8 cellular contexts compared by ENCODE assay signal in genomic region chr10:72625608-72626443, GRCh38. TPM values are rescaled to one million over a fixed set of nuclear protein-coding genes. Genes with fewer than 3 reads are reported as not detected.
DNase-seq lines count a peak whose midpoint lies in the region; ATAC-seq, FAIRE-seq and TF ChIP-seq lines count a peak whose summit lies in the region.

Gene MICU1, minus strand, starts transcription at chr10:72626079. Its CDS starts 59,286 bp downstream, at chr10:72566793.

- peak within 1 kb of the TSS; percentile 24; the same call in 1 of the 2 replicates for H2BK20ac ChIP-seq in IMR-90 (ENCODE audit: low read depth, low read length)

- H2BK5ac ChIP-seq in IMR-90 (ENCODE audit: low read depth, low read length, poor library complexity, severe bottlenecking): peak within 1 kb of the TSS; percentile 70

- TSS peak; percentile 84 for BruUV-seq in IMR-90 (replicated peaks; lab: Mats Ljungman, UMichigan)

- ATAC-seq in GM21526 (IDR thresholded peaks at IDR 0.05; ENCODE audit: low FRiP score, unreplicated experiment) (peak; percentile 94), IMR-90 (ENCODE audit: low read depth) (peak; percentile 99)

- peaks cover 8% of the 10 kb centered on the region; the same call in 1 of the 2 replicates for H4K20me1 ChIP-seq in IMR-90 (ENCODE audit: insufficient read depth, low read length)

- peak; percentile 83 for DNase-seq in D721Med (ENCODE audit: insufficient read length, low spot score)
- DNase-seq in IMR-90: peak; percentile 90
- DNase-seq in OCI-M1 (lab: John Stamatoyannopoulos, UW): peak; percentile 99
- peak; percentile 94 for DNase-seq in activated T-cell treated with anti-CD3 and anti-CD28 coated beads for 24 hours (ENCODE audit: low read depth)
- DNase-seq in epidermal melanocyte (ENCODE audit: insufficient read length, low spot score): peak; percentile 91
- peak; percentile 82 to 88 for DNase-seq in stimulated activated CD8-positive, alpha-beta memory T cell treated with anti-CD3 and anti-CD28 coated beads, Interleukin-4, amount 100 ng/mL, for 1 hour (ENCODE audit: low read depth in 2 of 2, low spot score in 1 of 2)

- peak within 1 kb of the TSS; percentile 84 for H3K4ac ChIP-seq in IMR-90 (ENCODE audit: low read depth, low read length)

- peak within 1 kb of the TSS; percentile 80 for H3K27ac ChIP-seq in IMR-90 (ENCODE audit: insufficient read depth, low read length)

- peak within 1 kb of the TSS; percentile 25 for H3K18ac ChIP-seq in IMR-90 (ENCODE audit: low read depth, low read length)

- H2AK5ac ChIP-seq in IMR-90 (ENCODE audit: low read depth, low read length): peak within 1 kb of the TSS; percentile 47

- dilution Hi-C loops in IMR-90 (cut with HindIII; ENCODE audit: low sequenced_read_pairs, unreplicated experiment): no loop called here

- TF ChIP-seq RAD21 in IMR-90 (IDR thresholded peaks at IDR 0.05; ENCODE audit: low read length): no peak

- H2AFZ ChIP-seq in IMR-90 (replicated peaks; ENCODE audit: low read length, poor library complexity): peak within 1 kb of the TSS; percentile 98

- H4K8ac ChIP-seq in IMR-90 (ENCODE audit: low read depth in 2 of 2, low read length in 2 of 2): peak within 1 kb of the TSS; percentile 31 to 89

- H2BK120ac ChIP-seq in IMR-90 (ENCODE audit: low read depth, low read length): peak within 1 kb of the TSS; percentile 74

- TF ChIP-seq POLR2A in IMR-90 (IDR thresholded peaks at IDR 0.05; ENCODE audit: low read depth, low read length): peak; percentile 82

- H3K4me2 ChIP-seq in IMR-90 (ENCODE audit: low read depth, low read length): peak within 1 kb of the TSS; percentile 98

- peak within 1 kb of the TSS; percentile 86 for H3K56ac ChIP-seq in IMR-90 (ENCODE audit: extremely low read depth, insufficient read depth, low read length)

- H2BK15ac ChIP-seq in IMR-90 (ENCODE audit: low read depth, low read length): peak within 1 kb of the TSS; percentile 39; the same call in 2 of the 3 replicates

- H3K9me1 ChIP-seq in IMR-90 (ENCODE audit: insufficient read depth, low read length): peaks cover 4% of the 10 kb centered on the region

- peaks cover 5% of the 10 kb centered on the region for H3K4me1 ChIP-seq in IMR-90 (ENCODE audit: control insufficient read depth, insufficient read depth, low read length)
- peaks cover 18% of the 10 kb centered on the region for H3K4me1 ChIP-seq in mononuclear cell (ENCODE audit: insufficient read depth, low read length)

- POLR2A ChIA-PET in IMR-90 (lab: Charles Lee; ENCODE audit: unreplicated experiment): interaction anchor here (0.6 kb wide), 1 partner anchor 285 kb away, joined by 6 read pairs; no protein-coding TSS in a partner anchor

- peak within 1 kb of the TSS; percentile 95 for H2AK9ac ChIP-seq in IMR-90 (replicated peaks; ENCODE audit: low read depth, low read length, poor library complexity)

- H4K91ac ChIP-seq in IMR-90 (ENCODE audit: insufficient read depth, low read depth, low read length): peak within 1 kb of the TSS; percentile 74

- H3K79me1 ChIP-seq in IMR-90 (ENCODE audit: low read depth in 1 of 2, low read length in 2 of 2): peaks cover 14 to 38% of the 10 kb centered on the region in 2 experiments

- peak within 1 kb of the TSS; percentile 59; the same call in 1 of the 2 replicates for H4K5ac ChIP-seq in IMR-90 (ENCODE audit: low read depth, low read length)

- H3K9me3 ChIP-seq in IMR-90 (ENCODE audit: control insufficient read depth, insufficient read depth, low read length) (no peaks in the 10 kb centered on the region), mononuclear cell (ENCODE audit: low read depth, low read length) (no peaks in the 10 kb centered on the region)

- WGBS in IMR-90 (ENCODE audit: extremely low coverage in 2 of 2, insufficient read length in 1 of 2), 2 experiments: 0% methylated on average over 8 of the region's 49 CpGs; no CpG with 5 or more reads in 1 of the 2 experiments

- TF ChIP-seq CTCF in D721Med (IDR thresholded peaks at IDR 0.05; ENCODE audit: insufficient read depth, missing control alignments) (no peak), IMR-90 (conservative IDR thresholded peaks at IDR 0.05; ENCODE audit: low read depth, low read length) (no peak)

- peak within 1 kb of the TSS; percentile 92 for H3K23ac ChIP-seq in IMR-90 (ENCODE audit: low read depth, low read length)

- in situ Hi-C loops in IMR-90 (cut with MboI; ENCODE audit: low sequenced_read_pairs): no loop called here

- H3K4me3 ChIP-seq in IMR-90 (ENCODE audit: insufficient read depth, low read depth, low read length): peak within 1 kb of the TSS; percentile 73
- H3K4me3 ChIP-seq in mononuclear cell (ENCODE audit: low read length): peak within 1 kb of the TSS; percentile 99

- CTCF ChIA-PET in IMR-90 (lab: Yijun Ruan, JAX): interaction anchor here (0.6 kb wide), 1 partner anchor 158 kb away, joined by 4 read pairs; no protein-coding TSS in a partner anchor

- no peaks in the 10 kb centered on the region for H3K27me3 ChIP-seq in IMR-90 (ENCODE audit: control insufficient read depth, insufficient read depth, low read length)
- no peaks in the 10 kb centered on the region for H3K27me3 ChIP-seq in mononuclear cell (ENCODE audit: insufficient read depth, low read length)

- peak within 1 kb of the TSS; percentile 92 for H3K14ac ChIP-seq in IMR-90 (replicated peaks; ENCODE audit: low read depth, low read length)

- intact Hi-C loops in IMR-90 (cut with micrococcal nuclease): loop anchor here (1.0 to 2.0 kb wide), 2 partner anchors 208 to 261 kb away; no protein-coding TSS in a partner anchor

- peak within 1 kb of the TSS; percentile 85 for H3K9ac ChIP-seq in IMR-90 (ENCODE audit: low read depth, low read length)

- H3K36me3 ChIP-seq in IMR-90 (ENCODE audit: control insufficient read depth, insufficient read depth, low read length): no peaks in the 10 kb centered on the region

- FAIRE-seq in D721Med (lab: Jason Lieb, UNC): no peak

TF ChIP-seq in IMR-90, 13 proteins besides CTCF, POLR2A, EP300 and RAD21:
- no peak for TF ChIP-seq RFX5 (IDR thresholded peaks at IDR 0.05; ENCODE audit: low read depth, low read length)
- peak; percentile 98 for TF ChIP-seq BHLHE40 (IDR thresholded peaks at IDR 0.05; ENCODE audit: low read depth, low read length)
- TF ChIP-seq ELK1 (IDR thresholded peaks at IDR 0.05; ENCODE audit: borderline replicate concordance, low read depth, low read length): no peak
- no peak for TF ChIP-seq MAFK (IDR thresholded peaks at IDR 0.05; ENCODE audit: low read depth, low read length)
- no peak for TF ChIP-seq CHD1 (IDR thresholded peaks at IDR 0.05; ENCODE audit: low read depth, low read length)
- peak; percentile 72; the same call in 1 of the 2 replicates for TF ChIP-seq MXI1 (IDR thresholded peaks at IDR 0.05; ENCODE audit: borderline replicate concordance, low read depth, low read length)
- TF ChIP-seq RCOR1 (IDR thresholded peaks at IDR 0.05; ENCODE audit: insufficient replicate concordance, low read length): no peak
- TF ChIP-seq SMC3 (IDR thresholded peaks at IDR 0.05; ENCODE audit: low read depth, low read length): no peak
- no peak for TF ChIP-seq FOS (IDR thresholded peaks at IDR 0.05; ENCODE audit: low read depth, low read length)
- peak; percentile 80 for TF ChIP-seq MAZ (IDR thresholded peaks at IDR 0.05; ENCODE audit: borderline replicate concordance, low read depth, low read length)
- TF ChIP-seq USF2 (IDR thresholded peaks at IDR 0.05; ENCODE audit: low read depth, low read length): peak; percentile 96
- no peak for TF ChIP-seq NFE2L2 (IDR thresholded peaks at IDR 0.05; ENCODE audit: low read depth, low read length)
- no peak for TF ChIP-seq CEBPB (IDR thresholded peaks at IDR 0.05; ENCODE audit: low read depth, low read length)

RNA-seq across cellular contexts. Expression of gene MICU1, which starts in this region (rescaled TPM):
- 43.6 and 45.0 TPM in 2 replicates for total RNA-seq in IMR-90 (2012; rRNA removed)
- polyA plus RNA-seq in IMR-90 (2012; rRNA removed): 43.3 and 44.7 TPM in 2 replicates
- polyA plus RNA-seq in IMR-90 (2012; cell fraction: cytosol; rRNA removed): 28.1 and 53.8 TPM in 2 replicates
- 10.1 and 22.7 TPM in 2 replicates for polyA plus RNA-seq in IMR-90 (2012; cell fraction: nucleus; rRNA removed; ENCODE audit: low replicate concordance)
- 25.5 TPM for total RNA-seq in mononuclear cell

Comparison
In these comparisons a context has a peak if more than half of its experiments do, and no peak if none do; other contexts are left out.
1. Peak in every context shown above with its lines: DNase-seq, ATAC-seq, H3K4me3 ChIP-seq and H3K27ac ChIP-seq.